In the genomic region with DNA sequence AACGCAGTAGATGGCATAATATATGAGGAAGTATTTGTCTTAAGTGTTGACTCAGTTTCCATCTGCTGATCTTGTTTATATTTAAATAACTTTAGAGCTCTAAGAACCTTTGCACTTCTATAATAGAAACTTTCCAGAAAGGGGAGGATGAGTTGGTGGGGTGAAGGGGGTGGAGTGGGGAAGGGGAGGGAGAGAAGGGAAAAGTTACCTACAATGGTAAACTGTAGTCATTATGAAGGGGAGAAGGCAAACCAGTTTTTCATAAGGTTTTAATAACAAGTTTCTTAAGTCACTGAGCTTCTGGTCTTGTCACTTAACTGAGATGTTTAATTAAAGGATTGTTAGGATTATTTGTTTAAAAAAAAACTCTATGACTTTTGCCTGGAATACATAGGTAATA, we compare ENCODE assay signal across 9 cellular contexts. TPM values are rescaled to one million over a fixed set of nuclear protein-coding genes. Genes with fewer than 3 reads are reported as not detected.
DNase-seq lines count a peak whose midpoint lies in the region; ATAC-seq and TF ChIP-seq lines count a peak whose summit lies in the region.
"Had no signal": no experiment of that assay in that cellular context is flagged by ENCODE, and none has a peak within 500 bp of the region (broad histone marks: within the 10 kb centered on the region; RNA-seq: fewer than 3 reads in every experiment).

No MANE protein-coding gene starts in this region.

- CTCF ChIA-PET in activated CD4-positive, alpha-beta memory T cell treated with anti-CD3 and anti-CD28 coated beads for 36 hours (lab: Charles Lee), result interaction anchor here (0.9 kb wide), 1 partner anchor 24 kb away, joined by 3 read pairs; no protein-coding TSS in a partner anchor

- peak overlapping the region; percentile 4 to 46 for H3K4me3 ChIP-seq in testis

- H3K27me3 Mint-ChIP-seq in activated CD4-positive, alpha-beta memory T cell treated with anti-CD3 and anti-CD28 coated beads for 36 hours, result no peaks in the 10 kb centered on the region
- H3K27me3 Mint-ChIP-seq in immature natural killer cell (ENCODE audit: low read depth in 3 of 3), result peaks cover 0 to 4% (median 4%) of the 10 kb centered on the region in 3 donors

- no peaks in the 10 kb centered on the region for H3K27me3 ChIP-seq in testis

- POLR2A ChIA-PET in activated CD4-positive, alpha-beta memory T cell treated with anti-CD3 and anti-CD28 coated beads for 36 hours (lab: Charles Lee), result interaction anchor here (1.0 to 1.4 kb wide), 3 partner anchors 10 to 64 kb away, joined by 4 to 6 read pairs (median 6); partner anchors contain the start of gene TIFA

- no peaks in the 10 kb centered on the region for H3K4me1 ChIP-seq in testis

- intact Hi-C loops in activated CD4-positive, alpha-beta memory T cell treated with anti-CD3 and anti-CD28 coated beads for 36 hours (cut with micrococcal nuclease), result loop anchor here (1.0 kb wide), 1 partner anchor 9 kb away; no protein-coding TSS in a partner anchor
- intact Hi-C loops in testis (cut with DNase I; ENCODE audit: low total_unique reads), result no loop called here

- TF ChIP-seq POLR2A in testis (IDR thresholded peaks at IDR 0.05), result no peak

- H3K4me1 Mint-ChIP-seq in activated CD4-positive, alpha-beta memory T cell treated with anti-CD3 and anti-CD28 coated beads for 36 hours (ENCODE audit: low read depth), result peaks cover 23% of the 10 kb centered on the region
- H3K4me1 Mint-ChIP-seq in immature natural killer cell, result peaks cover 6 to 8% of the 10 kb centered on the region in 2 donors

- WGBS in testis, 2 donors, result 22 to 26% methylated on average over 1 of the region's 1 CpG

- no peaks in the 10 kb centered on the region for H3K36me3 ChIP-seq in testis (ENCODE audit: low read depth, missing control alignments)

- H3K27ac Mint-ChIP-seq in activated CD4-positive, alpha-beta memory T cell treated with anti-CD3 and anti-CD28 coated beads for 36 hours, result peak overlapping the region; percentile 84
- H3K27ac Mint-ChIP-seq in immature natural killer cell, result no peak overlapping the region

- peak overlapping the region; percentile 1 to 42 for H3K27ac ChIP-seq in testis

- peak overlapping the region; percentile 76 for H3K4me3 Mint-ChIP-seq in activated CD4-positive, alpha-beta memory T cell treated with anti-CD3 and anti-CD28 coated beads for 36 hours
- H3K4me3 Mint-ChIP-seq in immature natural killer cell, result peak overlapping the region in 4 of 5 donors; percentile 6 to 62 (median 35)

- DNase-seq in SIG-M5 treated with dmso at 0.1 percent for 504 hours (lab: John Stamatoyannopoulos, UW; ENCODE audit: unreplicated experiment) (peak; percentile 52), SIG-M5 (lab: John Stamatoyannopoulos, UW) (no peak), immature natural killer cell (no peak), testis (no peak), HuH-7 (ENCODE audit: low spot score) (no peak)
- no peak for DNase-seq in activated CD4-positive, alpha-beta memory T cell treated with anti-CD3 and anti-CD28 coated beads for 36 hours
- DNase-seq: NCI-H1436 had no signal

- no peaks in the 10 kb centered on the region for H3K9me3 Mint-ChIP-seq in activated CD4-positive, alpha-beta memory T cell treated with anti-CD3 and anti-CD28 coated beads for 36 hours
- H3K9me3 Mint-ChIP-seq in immature natural killer cell, result no peaks in the 10 kb centered on the region

- H3K9me3 ChIP-seq in testis, result no peaks in the 10 kb centered on the region

- ATAC-seq in HG03442 (IDR thresholded peaks at IDR 0.05; ENCODE audit: unreplicated experiment), result no peak
- ATAC-seq in HG03139 (IDR thresholded peaks at IDR 0.05; ENCODE audit: unreplicated experiment), result no peak

- H3K36me3 Mint-ChIP-seq in activated CD4-positive, alpha-beta memory T cell treated with anti-CD3 and anti-CD28 coated beads for 36 hours, result peaks cover 2% of the 10 kb centered on the region
- H3K36me3 Mint-ChIP-seq in immature natural killer cell, result no peaks in the 10 kb centered on the region

- TF ChIP-seq CTCF in testis (IDR thresholded peaks at IDR 0.05), result no peak

RNA-seq across cellular contexts. Expression of gene ALPK1, which starts 0.3 kb away (rescaled TPM):
- total RNA-seq in activated CD4-positive, alpha-beta memory T cell treated with anti-CD3 and anti-CD28 coated beads for 36 hours, result 10 to 100 TPM; 21.5 to 22.9 TPM
- polyA plus RNA-seq in immature natural killer cell (1 to 10 TPM in 1 of 3 donors, under 1 TPM in 1, not detected in 1; 0.32 to 1.3 TPM), testis (ENCODE audit: insufficient read depth, low read depth, low replicate concordance) (5.2 TPM)
- total RNA-seq in testis, result 10 to 100 TPM in 1 of 2 donors, 1 to 10 TPM in 1; 9.7 to 12.5 TPM

RNA-seq across cellular contexts. Expression of gene TIFA, which starts 11.8 kb away (rescaled TPM):
- total RNA-seq in activated CD4-positive, alpha-beta memory T cell treated with anti-CD3 and anti-CD28 coated beads for 36 hours, result 10 to 100 TPM; 55.8 to 56.6 TPM
- polyA plus RNA-seq in immature natural killer cell, result 10 to 100 TPM; 17.2 to 28.0 (median 26.5) TPM
- total RNA-seq in testis, result 1 to 10 TPM; 1.7 to 2.8 TPM
- polyA plus RNA-seq in testis (ENCODE audit: insufficient read depth, low read depth, low replicate concordance), result 3.3 TPM

Comparison
In these comparisons a context has a peak if more than half of its experiments do, and no peak if none do; other contexts are left out.
1. RNA of gene TIFA, which starts 11.8 kb away (total RNA-seq): 55.8 to 56.6 TPM in activated CD4-positive, alpha-beta memory T cell treated with anti-CD3 and anti-CD28 coated beads for 36 hours; 1.7 to 2.8 TPM in testis; every median in the first group is over 10 times any median in the second.